In the genomic region with DNA sequence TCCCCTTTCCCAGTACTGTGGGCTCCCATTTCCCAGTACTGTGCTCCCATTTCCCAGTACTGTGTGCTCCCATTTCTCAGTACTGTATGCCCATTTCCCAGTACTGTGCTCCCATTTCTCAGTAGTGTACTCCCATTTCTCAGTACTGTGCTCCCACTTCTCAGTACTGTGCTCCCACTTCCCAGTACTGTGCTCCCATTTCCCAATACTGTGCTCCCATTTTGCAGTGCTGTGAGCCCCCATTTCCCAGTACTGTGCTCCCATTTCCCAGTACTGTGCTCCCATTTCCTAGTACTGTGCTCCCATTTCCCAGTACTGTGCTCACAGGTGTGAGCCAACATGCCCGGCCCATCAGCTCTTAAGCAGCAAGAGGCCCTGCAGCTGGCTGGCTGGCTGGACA, we compare ENCODE assay signal across 1 cellular context. TPM values are rescaled to one million over a fixed set of nuclear protein-coding genes. Genes with fewer than 3 reads are reported as not detected.
"Had no signal": no experiment of that assay in that cellular context is flagged by ENCODE, and none has a peak within 500 bp of the region (broad histone marks: within the 10 kb centered on the region; RNA-seq: fewer than 3 reads in every experiment).

No MANE protein-coding gene starts in this region.

RNA-seq across cellular contexts. Expression of a gene that starts 11.3 kb away (rescaled TPM):
- polyA plus RNA-seq: IgD-negative memory B cell had no signal

RNA-seq across cellular contexts. Expression of a gene that starts 54.9 kb away (rescaled TPM):
- polyA plus RNA-seq: IgD-negative memory B cell had no signal
